Comparison of ENCODE assay signal across 7 cellular contexts in the genomic region with DNA sequence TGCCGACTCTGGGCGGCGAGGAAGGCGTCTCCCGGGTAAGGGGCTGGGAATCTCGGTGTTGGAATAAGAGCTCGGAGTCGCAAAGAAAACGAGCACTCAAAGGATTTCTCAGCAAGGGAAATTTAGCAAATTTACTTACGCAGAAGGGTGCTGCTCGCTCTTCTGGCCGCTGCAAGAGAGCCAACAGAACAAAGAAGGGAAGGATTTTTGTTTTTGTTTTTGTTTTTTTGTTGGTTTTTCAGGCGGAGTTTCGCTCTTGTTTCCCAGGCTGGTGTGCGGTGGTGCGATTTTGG. TPM values are rescaled to one million over a fixed set of nuclear protein-coding genes. Genes with fewer than 3 reads are reported as not detected.
DNase-seq lines count a peak whose midpoint lies in the region; ATAC-seq and TF ChIP-seq lines count a peak whose summit lies in the region.

No MANE protein-coding gene starts in this region.

- H3K4me3 Mint-ChIP-seq in activated naive CD8-positive, alpha-beta T cell treated with anti-CD3 and anti-CD28 coated beads for 36 hours, result peak overlapping the region; percentile 99
- H3K4me3 Mint-ChIP-seq in immature natural killer cell, result peak overlapping the region; percentile 98 to 100 (median 99)

- H3K27ac ChIP-seq in HUES6 (ENCODE audit: low read depth, low read length) (peak overlapping the region; percentile 82), stomach (peak overlapping the region; percentile 89 to 97 (median 94))

- H3K9ac ChIP-seq in HUES6 (ENCODE audit: low read length), result peak overlapping the region; percentile 89

- H3K4me3 ChIP-seq in HUES6 (ENCODE audit: low read depth, low read length) (peak overlapping the region; percentile 98), stomach (peak overlapping the region; percentile 69 to 94 (median 84))

- peak overlapping the region; percentile 98 for H3K27ac Mint-ChIP-seq in activated naive CD8-positive, alpha-beta T cell treated with anti-CD3 and anti-CD28 coated beads for 36 hours
- peak overlapping the region; percentile 96 to 99 (median 98) for H3K27ac Mint-ChIP-seq in immature natural killer cell

- intact Hi-C loops in stomach (cut with DNase I; ENCODE audit: low total_unique reads), result no loop called here

- 0 to 2% (median 1%) methylated on average over 16 of the region's 16 CpGs for WGBS in stomach, 5 donors

- H3K4me1 ChIP-seq in HUES6 (ENCODE audit: control insufficient read depth, insufficient read depth, low read length) (peaks cover 9% of the 10 kb centered on the region; the same call in 1 of the 2 replicates), stomach (peaks cover 18 to 65% (median 48%) of the 10 kb centered on the region in 4 donors)

- peaks cover 13% of the 10 kb centered on the region; the same call in 1 of the 2 replicates for H3K36me3 ChIP-seq in HUES6 (ENCODE audit: control insufficient read depth, insufficient read depth, low read length)
- peaks cover 0 to 13% (median 4%) of the 10 kb centered on the region in 4 donors for H3K36me3 ChIP-seq in stomach

- no peak for DNase-seq in activated naive CD8-positive, alpha-beta T cell treated with anti-CD3 and anti-CD28 coated beads for 36 hours
- DNase-seq in immature natural killer cell, result no peak
- no peak for DNase-seq in stomach
- DNase-seq in NCI-H2029 (lab: John Stamatoyannopoulos, UW), result no peak

- no peak for TF ChIP-seq CTCF in stomach (IDR thresholded peaks at IDR 0.05)

- H3K27me3 ChIP-seq in HUES6 (ENCODE audit: control insufficient read depth, insufficient read depth, low read length), result peaks cover 4% of the 10 kb centered on the region; the same call in 1 of the 2 replicates
- H3K27me3 ChIP-seq in stomach, result no peaks in the 10 kb centered on the region

- no peak for TF ChIP-seq EP300 in stomach (IDR thresholded peaks at IDR 0.05)

- no peaks in the 10 kb centered on the region for H3K27me3 Mint-ChIP-seq in activated naive CD8-positive, alpha-beta T cell treated with anti-CD3 and anti-CD28 coated beads for 36 hours
- H3K27me3 Mint-ChIP-seq in immature natural killer cell (ENCODE audit: low read depth in 3 of 3), result peaks cover 8 to 13% (median 9%) of the 10 kb centered on the region in 3 donors

- peaks cover 11% of the 10 kb centered on the region for H3K36me3 Mint-ChIP-seq in activated naive CD8-positive, alpha-beta T cell treated with anti-CD3 and anti-CD28 coated beads for 36 hours
- H3K36me3 Mint-ChIP-seq in immature natural killer cell, result no peaks in the 10 kb centered on the region

- ATAC-seq in GM21737 (IDR thresholded peaks at IDR 0.05; ENCODE audit: unreplicated experiment) (no peak), HG03342 (IDR thresholded peaks at IDR 0.05; ENCODE audit: unreplicated experiment) (no peak)

- TF ChIP-seq POLR2A in stomach (IDR thresholded peaks at IDR 0.05), result no peak

- peaks cover 31% of the 10 kb centered on the region for H3K4me1 Mint-ChIP-seq in activated naive CD8-positive, alpha-beta T cell treated with anti-CD3 and anti-CD28 coated beads for 36 hours
- H3K4me1 Mint-ChIP-seq in immature natural killer cell, result peaks cover 44 to 61% of the 10 kb centered on the region in 2 donors

- H3K9me3 ChIP-seq in HUES6 (ENCODE audit: control insufficient read depth, insufficient read depth, low read depth, low read length) (no peaks in the 10 kb centered on the region), stomach (no peaks in the 10 kb centered on the region)

- peaks cover 6% of the 10 kb centered on the region for H3K9me3 Mint-ChIP-seq in activated naive CD8-positive, alpha-beta T cell treated with anti-CD3 and anti-CD28 coated beads for 36 hours
- H3K9me3 Mint-ChIP-seq in immature natural killer cell, result no peaks in the 10 kb centered on the region

RNA-seq across cellular contexts. Expression of a gene that starts 0.3 kb away (rescaled TPM):
- total RNA-seq in activated naive CD8-positive, alpha-beta T cell treated with anti-CD3 and anti-CD28 coated beads for 36 hours, result 10 to 100 TPM; 85.4 to 90.2 TPM
- polyA plus RNA-seq in immature natural killer cell (10 to 100 TPM; 31.0 to 52.7 (median 41.0) TPM), stomach (10 to 100 TPM; 30.3 to 57.2 (median 37.0) TPM)
- 10 to 100 TPM; 25.7 to 85.2 (median 53.8) TPM for total RNA-seq in stomach

RNA-seq across cellular contexts. Expression of a gene that starts 30.7 kb away (rescaled TPM):
- total RNA-seq in activated naive CD8-positive, alpha-beta T cell treated with anti-CD3 and anti-CD28 coated beads for 36 hours, result 1 to 10 TPM; 2.3 to 2.8 TPM
- polyA plus RNA-seq in immature natural killer cell, result not detected
- total RNA-seq in stomach, result 1 to 10 TPM in 2 of 5 donors, not detected in 3; 1.2 to 2.0 TPM
- polyA plus RNA-seq in stomach, result 1 to 10 TPM; 1.4 to 9.9 (median 4.0) TPM

RNA-seq across cellular contexts. Expression of a gene that starts 52.6 kb away (rescaled TPM):
- not detected for total RNA-seq in activated naive CD8-positive, alpha-beta T cell treated with anti-CD3 and anti-CD28 coated beads for 36 hours
- 1 to 10 TPM in 2 of 3 donors, not detected in 1; 1.6 to 1.8 TPM for polyA plus RNA-seq in immature natural killer cell
- 1 to 10 TPM in 1 of 5 donors, not detected in 4; 1.0 TPM for total RNA-seq in stomach
- not detected for polyA plus RNA-seq in stomach
